ENCODE assay signal across 8 cellular contexts in the genomic region with DNA sequence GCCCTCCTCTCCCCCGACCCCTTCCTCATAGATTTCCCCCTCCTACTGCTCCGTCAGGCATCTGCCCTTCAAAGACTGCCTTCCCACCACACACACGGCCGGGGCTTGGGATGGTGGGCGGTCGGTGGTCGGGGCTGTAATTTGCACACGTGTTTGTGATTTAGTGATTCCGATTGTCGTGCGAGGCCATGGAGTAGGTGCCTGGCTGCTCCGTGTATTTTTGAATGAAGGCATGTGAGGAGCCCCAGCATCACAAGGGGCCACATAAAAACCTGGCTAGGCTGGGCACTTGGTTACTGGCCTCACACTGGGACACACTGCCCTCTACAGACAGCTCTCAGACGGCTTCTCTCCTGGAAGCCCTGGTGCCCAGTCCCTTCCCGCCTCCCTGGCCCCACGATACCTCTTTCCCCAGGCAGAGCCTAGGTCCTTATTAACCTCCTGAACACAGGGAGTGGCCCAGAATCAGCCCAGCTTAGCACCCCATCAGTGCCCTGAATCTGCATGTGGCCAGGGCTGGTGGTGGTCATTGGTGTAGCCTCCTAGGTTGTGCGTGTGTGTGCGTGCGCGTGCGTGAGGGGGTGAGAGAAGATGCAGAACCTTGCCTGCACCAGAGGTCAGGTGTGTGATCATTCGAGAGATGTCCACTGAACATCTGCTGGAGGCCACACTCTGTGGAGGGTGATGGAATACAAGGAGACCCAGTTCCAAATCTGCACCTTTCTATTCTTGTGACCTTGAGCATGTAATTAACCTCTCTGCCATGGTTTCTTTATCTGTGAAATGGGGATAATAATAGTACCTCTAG. TPM values are rescaled to one million over a fixed set of nuclear protein-coding genes. Genes with fewer than 3 reads are reported as not detected.
DNase-seq lines count a peak whose midpoint lies in the region; ATAC-seq and TF ChIP-seq lines count a peak whose summit lies in the region.

No MANE protein-coding gene starts in this region.

- no peak for TF ChIP-seq EP300 in upper lobe of left lung (IDR thresholded peaks at IDR 0.05)

- H3K36me3 Mint-ChIP-seq in neural crest cell (ENCODE audit: low read depth): no peaks in the 10 kb centered on the region

- H3K27ac ChIP-seq in upper lobe of left lung: peak overlapping the region; percentile 91 to 100 (median 96)

- no peak for TF ChIP-seq POLR2A in upper lobe of left lung (IDR thresholded peaks at IDR 0.05)

- no peaks in the 10 kb centered on the region for H3K9me3 ChIP-seq in upper lobe of left lung

- H3K36me3 ChIP-seq in upper lobe of left lung: peaks cover 0 to 7% (median 0%) of the 10 kb centered on the region in 4 donors

- H3K4me1 Mint-ChIP-seq in neural crest cell: peaks cover 6% of the 10 kb centered on the region

- ATAC-seq in upper lobe of left lung (ENCODE audit: low FRiP score in 2 of 2) (peak; percentile 77 to 89), GM21381 (IDR thresholded peaks at IDR 0.05; ENCODE audit: unreplicated experiment) (no peak)

- WGBS in upper lobe of left lung, 2 donors: 24 to 29% methylated on average over 19 to 21 of the region's 21 CpGs

- no peak overlapping the region for H3K27ac Mint-ChIP-seq in neural crest cell (ENCODE audit: unreplicated experiment)

- no peaks in the 10 kb centered on the region for H3K27me3 ChIP-seq in upper lobe of left lung

- DNase-seq in DMS79 treated with DMSO at 0.1 percent for 48 hours (lab: John Stamatoyannopoulos, UW) (peak; percentile 81), RPMI7951 (ENCODE audit: low read depth) (peak; percentile 83), germinal center (ENCODE audit: low spot score) (peak; percentile 63), neural crest cell (ENCODE audit: low read depth, low spot score) (peak; percentile 61), upper lobe of left lung (peak; percentile 67 to 90)
- peak; percentile 58 for DNase-seq in activated naive CD4-positive, alpha-beta T cell treated with anti-CD3 and anti-CD28 coated beads, Interleukin-2, amount 50 U/mL, for 16 hours

- TF ChIP-seq CTCF in LNCAP (IDR thresholded peaks at IDR 0.05) (peak; percentile 73), neural crest cell (conservative IDR thresholded peaks at IDR 0.05) (peak; percentile 73), upper lobe of left lung (IDR thresholded peaks at IDR 0.05) (peak; percentile 68 to 83 (median 74))

- peaks cover 35% of the 10 kb centered on the region for H3K27me3 Mint-ChIP-seq in neural crest cell (ENCODE audit: low read depth)

- H3K4me1 ChIP-seq in upper lobe of left lung: peaks cover 42 to 51% (median 45%) of the 10 kb centered on the region in 4 donors

- no peaks in the 10 kb centered on the region for H3K9me3 Mint-ChIP-seq in neural crest cell

- peak overlapping the region; percentile 73 to 93 (median 90) for H3K4me3 ChIP-seq in upper lobe of left lung

- H3K4me3 Mint-ChIP-seq in neural crest cell: peak overlapping the region; percentile 99

RNA-seq across cellular contexts. Expression of a gene that starts 1.3 kb away (rescaled TPM):
- total RNA-seq in RPMI7951 (2014; rRNA removed; shearing (Covaris generic)): 17.1 and 21.2 TPM in 2 replicates
- total RNA-seq in neural crest cell: 1.6 and 1.7 TPM in 2 replicates
- 10 to 100 TPM in 5 of 6 donors, 1 to 10 TPM in 1; 9.4 to 36.6 (median 18.5) TPM for total RNA-seq in upper lobe of left lung

RNA-seq across cellular contexts. Expression of a gene that starts 11.8 kb away (rescaled TPM):
- total RNA-seq in RPMI7951 (2014; rRNA removed; shearing (Covaris generic)): not detected in 2 replicates
- total RNA-seq in neural crest cell (not detected in 2 replicates), upper lobe of left lung (not detected)

RNA-seq across cellular contexts. Expression of a gene that starts 16.1 kb away (rescaled TPM):
- not detected in 2 replicates for total RNA-seq in RPMI7951 (2014; rRNA removed; shearing (Covaris generic))
- total RNA-seq in neural crest cell (not detected in 2 replicates), upper lobe of left lung (not detected)

RNA-seq across cellular contexts. Expression of a gene that starts 18.9 kb away (rescaled TPM):
- total RNA-seq in RPMI7951 (2014; rRNA removed; shearing (Covaris generic)): not detected in 2 replicates
- total RNA-seq in neural crest cell: not detected in 2 replicates
- not detected for total RNA-seq in upper lobe of left lung

RNA-seq across cellular contexts. Expression of a gene that starts 23.8 kb away (rescaled TPM):
- total RNA-seq in RPMI7951 (2014; rRNA removed; shearing (Covaris generic)): not detected in 2 replicates
- total RNA-seq in neural crest cell: not detected in 2 replicates
- total RNA-seq in upper lobe of left lung: not detected
